In genomic region chr12:98998697-98999299, GRCh38 we compare ENCODE assay signal across 8 cellular contexts.
DNase-seq lines count a peak whose midpoint lies in the region; ATAC-seq and TF ChIP-seq lines count a peak whose summit lies in the region.

No MANE protein-coding gene starts in this region.

- H3K9me3 ChIP-seq in colonic mucosa = no peaks in the 10 kb centered on the region

- H3K27me3 ChIP-seq in colonic mucosa = no peaks in the 10 kb centered on the region

- peaks cover 3% of the 10 kb centered on the region for H3K27me3 Mint-ChIP-seq in activated T-cell treated with anti-CD3 and anti-CD28 coated beads, Interleukin-2, amount 50 U/mL, for 4 hours (ENCODE audit: low read depth)

- H3K36me3 Mint-ChIP-seq in activated T-cell treated with anti-CD3 and anti-CD28 coated beads, Interleukin-2, amount 50 U/mL, for 4 hours (ENCODE audit: insufficient read depth) = no peaks in the 10 kb centered on the region

- DNase-seq in DMS79 (lab: John Stamatoyannopoulos, UW) = peak; percentile 22
- peak; percentile 63 for DNase-seq in NCI-H69 (lab: John Stamatoyannopoulos, UW)
- DNase-seq in colonic mucosa = no peak
- peak; percentile 74 for DNase-seq in medulla oblongata (ENCODE audit: extremely low spot score)
- DNase-seq in activated T-cell treated with anti-CD3 and anti-CD28 coated beads, Interleukin-2, amount 50 U/mL, for 4 hours = no peak
- DNase-seq in omental fat pad (ENCODE audit: low spot score) = no peak

- intact Hi-C loops in colonic mucosa (cut with DNase I) = loop anchor here (10.0 kb wide), 1 partner anchor 274 kb away; no protein-coding TSS in a partner anchor

- no peak overlapping the region for H3K27ac ChIP-seq in colonic mucosa

- no peaks in the 10 kb centered on the region for H3K36me3 ChIP-seq in colonic mucosa

- no peaks in the 10 kb centered on the region for H3K4me1 ChIP-seq in colonic mucosa

- no peak overlapping the region for H3K9ac ChIP-seq in colonic mucosa (ENCODE audit: low read depth in 2 of 2, low read length in 2 of 2)

- TF ChIP-seq CTCF in colonic mucosa (IDR thresholded peaks at IDR 0.05) = peak; percentile 56
- no peak for TF ChIP-seq CTCF in omental fat pad (IDR thresholded peaks at IDR 0.05)

- H3K4me1 Mint-ChIP-seq in activated T-cell treated with anti-CD3 and anti-CD28 coated beads, Interleukin-2, amount 50 U/mL, for 4 hours (ENCODE audit: low read depth) = no peaks in the 10 kb centered on the region

- H3K4me3 Mint-ChIP-seq in activated T-cell treated with anti-CD3 and anti-CD28 coated beads, Interleukin-2, amount 50 U/mL, for 4 hours = no peak overlapping the region

- ATAC-seq in GM19452 (IDR thresholded peaks at IDR 0.05; ENCODE audit: unreplicated experiment) (peak; percentile 79), HG03432 (IDR thresholded peaks at IDR 0.05; ENCODE audit: unreplicated experiment) (peak; percentile 88), omental fat pad (ENCODE audit: low FRiP score) (no peak)
- ATAC-seq in activated T-cell treated with anti-CD3 and anti-CD28 coated beads, Interleukin-2, amount 50 U/mL, for 4 hours = no peak

- no peak overlapping the region for H3K4me3 ChIP-seq in colonic mucosa

- H3K9me3 Mint-ChIP-seq in activated T-cell treated with anti-CD3 and anti-CD28 coated beads, Interleukin-2, amount 50 U/mL, for 4 hours = no peaks in the 10 kb centered on the region

Comparison
In these comparisons a context has a peak if more than half of its experiments do, and no peak if none do; other contexts are left out.
1. DNase-seq: peak in DMS79 (single experiment), NCI-H69 (single experiment) and medulla oblongata (single experiment); none in colonic mucosa (single experiment), activated T-cell treated with anti-CD3 and anti-CD28 coated beads, Interleukin-2, amount 50 U/mL, for 4 hours (single experiment) and omental fat pad (single experiment).
2. ATAC-seq: peak in GM19452 (single experiment) and HG03432 (single experiment); none in activated T-cell treated with anti-CD3 and anti-CD28 coated beads, Interleukin-2, amount 50 U/mL, for 4 hours (0 of 2) and omental fat pad (single experiment).